Comparison of ENCODE assay signal across 26 cellular contexts in genomic region chr1:185263292-185263691, GRCh38.
"Had no signal": no experiment of that assay in that cellular context is flagged by ENCODE, and none has a peak within 500 bp of the region (broad histone marks: within the 10 kb centered on the region; RNA-seq: fewer than 3 reads in every experiment).

No MANE protein-coding gene starts in this region.

- H3K9me3 ChIP-seq: colonic mucosa, esophagus muscularis mucosa, esophagus squamous epithelium, gastrocnemius medialis, gastroesophageal sphincter, heart left ventricle, heart right ventricle had no signal

- ATAC-seq: effector memory CD8-positive, alpha-beta T cell; esophagus mucosa; foreskin keratinocyte; gastrocnemius medialis; gastroesophageal sphincter; heart left ventricle; heart right ventricle had no signal

- H3K36me3 ChIP-seq: colonic mucosa, esophagus muscularis mucosa, esophagus squamous epithelium, gastrocnemius medialis, gastroesophageal sphincter, heart left ventricle, heart right ventricle had no signal

- FAIRE-seq: colon, endometrium, endothelial cell of umbilical vein, frontal cortex had no signal

- H3K4me3 ChIP-seq: colonic mucosa, dorsolateral prefrontal cortex, esophagus muscularis mucosa, esophagus squamous epithelium, gastrocnemius medialis, gastroesophageal sphincter, heart left ventricle, heart right ventricle had no signal

- DNase-seq: colonic mucosa; cortex of kidney; dermis blood vessel endothelial cell; dorsolateral prefrontal cortex; effector CD4-positive, alpha-beta T cell; effector CD8-positive, alpha-beta T cell; effector memory CD4-positive, alpha-beta T cell; effector memory CD8-positive, alpha-beta T cell; endodermal cell; esophagus squamous epithelium; foreskin fibroblast; foreskin keratinocyte; foreskin melanocyte; gastrocnemius medialis; glutamatergic neuron; head of caudate nucleus; heart left ventricle; heart right ventricle had no signal

- H3K27ac ChIP-seq: colonic mucosa, dorsolateral prefrontal cortex, epithelial cell of prostate, esophagus muscularis mucosa, esophagus squamous epithelium, foreskin keratinocyte, gastrocnemius medialis, gastroesophageal sphincter, heart left ventricle, heart right ventricle had no signal

- H3K4me1 ChIP-seq: colonic mucosa, esophagus squamous epithelium, foreskin keratinocyte had no signal

- H3K27me3 ChIP-seq: colonic mucosa, dorsolateral prefrontal cortex, esophagus muscularis mucosa, esophagus squamous epithelium, foreskin keratinocyte, gastrocnemius medialis, gastroesophageal sphincter, heart left ventricle, heart right ventricle had no signal
